1 cellular context compared by ENCODE assay signal in genomic region chr17:19013806-19014627, GRCh38.
A peak's percentile ranks its signal among the peaks of the same experiment; 100 is the strongest.
TF ChIP-seq lines count a peak whose summit lies in the region.

No MANE protein-coding gene starts in this region.

TF ChIP-seq in K562, 482 proteins besides CTCF, POLR2A, EP300 and RAD21:
- peak; percentile 30 for TF ChIP-seq RBM25 (IDR thresholded peaks at IDR 0.05; ENCODE audit: low read depth, low read length, severe bottlenecking)
- peak; percentile 98 for TF ChIP-seq BRD9 (IDR thresholded peaks at IDR 0.05; ENCODE audit: low read depth, partially characterized antibody)
- no peak for TF ChIP-seq ZNF449 (CRISPR knock-in tag; IDR thresholded peaks at IDR 0.05)
